Comparison of ENCODE assay signal across 31 cellular contexts in genomic region chr3:35201221-35201620, GRCh38.
"Had no signal": no experiment of that assay in that cellular context is flagged by ENCODE, and none has a peak within 500 bp of the region (broad histone marks: within the 10 kb centered on the region; RNA-seq: fewer than 3 reads in every experiment).

No MANE protein-coding gene starts in this region.

- H3K4me3 Mint-ChIP-seq: activated B cell treated with CpG ODN at 0.5 μM for 24 hours; activated CD8-positive, alpha-beta T cell treated with anti-CD3 and anti-CD28 coated beads for 36 hours; activated naive CD4-positive, alpha-beta T cell treated with anti-CD3 and anti-CD28 coated beads, Interleukin-2, amount 50 U/mL, for 24 hours; activated naive CD8-positive, alpha-beta T cell treated with anti-CD3 and anti-CD28 coated beads for 36 hours; activated naive CD8-positive, alpha-beta T cell treated with anti-CD3 and anti-CD28 coated beads, Interleukin-2, amount 50 U/mL, for 24 hours; activated T-cell treated with anti-CD3 and anti-CD28 coated beads, Interleukin-2, amount 50 U/mL, for 4 hours; activated T-helper 17 cell treated with anti-CD3 and anti-CD28 coated beads, Interleukin-2, amount 50 U/mL, for 72 hours; effector memory CD8-positive, alpha-beta T cell; T-helper 17 cell; T-helper 2 cell treated with Interferon-gamma antibody and Interleukin-4, amounts not matched to agents 5 μg/mL and 100 μg/mL, for 36 hours had no signal

- H3K27me3 Mint-ChIP-seq: activated B cell treated with CpG ODN at 0.5 μM for 24 hours; activated CD8-positive, alpha-beta T cell treated with anti-CD3 and anti-CD28 coated beads for 36 hours; activated naive CD4-positive, alpha-beta T cell treated with anti-CD3 and anti-CD28 coated beads, Interleukin-2, amount 50 U/mL, for 24 hours; activated naive CD8-positive, alpha-beta T cell treated with anti-CD3 and anti-CD28 coated beads for 36 hours; activated naive CD8-positive, alpha-beta T cell treated with anti-CD3 and anti-CD28 coated beads, Interleukin-2, amount 50 U/mL, for 24 hours; activated T-helper 17 cell treated with anti-CD3 and anti-CD28 coated beads, Interleukin-2, amount 50 U/mL, for 72 hours; effector memory CD8-positive, alpha-beta T cell; T-helper 17 cell had no signal

- H3K27ac Mint-ChIP-seq: activated B cell treated with CpG ODN at 0.5 μM for 24 hours; activated CD8-positive, alpha-beta T cell treated with anti-CD3 and anti-CD28 coated beads for 36 hours; activated naive CD4-positive, alpha-beta T cell treated with anti-CD3 and anti-CD28 coated beads, Interleukin-2, amount 50 U/mL, for 24 hours; activated naive CD8-positive, alpha-beta T cell treated with anti-CD3 and anti-CD28 coated beads for 36 hours; activated naive CD8-positive, alpha-beta T cell treated with anti-CD3 and anti-CD28 coated beads, Interleukin-2, amount 50 U/mL, for 24 hours; activated T-helper 17 cell treated with anti-CD3 and anti-CD28 coated beads, Interleukin-2, amount 50 U/mL, for 72 hours; effector memory CD8-positive, alpha-beta T cell; T-helper 17 cell; T-helper 2 cell treated with Interferon-gamma antibody and Interleukin-4, amounts not matched to agents 5 μg/mL and 100 μg/mL, for 36 hours had no signal

- DNase-seq: activated B cell treated with CpG ODN at 0.5 μM for 24 hours; activated CD4-positive, alpha-beta T cell treated with anti-CD3 and anti-CD28 coated beads for 48 hours; activated CD4-positive, alpha-beta T cell treated with anti-CD3 and anti-CD28 coated beads, Interleukin-2, amount 50 U/mL, for 1 hour; activated CD4-positive, alpha-beta T cell treated with anti-CD3 and anti-CD28 coated beads, Interleukin-2, amount 50 U/mL, for 48 hours; activated CD8-positive, alpha-beta memory T cell treated with anti-CD3 and anti-CD28 coated beads for 24 hours; activated CD8-positive, alpha-beta T cell treated with anti-CD3 and anti-CD28 coated beads for 36 hours; activated effector memory CD4-positive, alpha-beta T cell treated with Interleukin-2 at 50 U/mL for 16 hours; activated gamma-delta T cell treated with Interleukin-2 at 50 U/mL for 16 hours; activated naive CD4-positive, alpha-beta T cell treated with Interleukin-2 at 50 U/mL for 16 hours; activated naive CD8-positive, alpha-beta T cell treated with anti-CD3 and anti-CD28 coated beads for 36 hours; activated naive CD8-positive, alpha-beta T cell treated with anti-CD3 and anti-CD28 coated beads, Interleukin-2, amount 50 U/mL, for 24 hours; activated T-cell treated with anti-CD3 and anti-CD28 coated beads, Interleukin-2, amount 50 U/mL, for 4 hours; adrenal gland; amygdala; aorta; body of pancreas; caudate nucleus; cortex of kidney; dermis blood vessel endothelial cell; effector CD4-positive, alpha-beta T cell; effector memory CD8-positive, alpha-beta T cell; erythroblast; foreskin keratinocyte; gastrocnemius medialis; heart right ventricle; T-helper 17 cell; T1000; WERI-Rb-1 had no signal

- H3K9me3 Mint-ChIP-seq: activated CD8-positive, alpha-beta T cell treated with anti-CD3 and anti-CD28 coated beads for 36 hours; activated naive CD4-positive, alpha-beta T cell treated with anti-CD3 and anti-CD28 coated beads, Interleukin-2, amount 50 U/mL, for 24 hours; activated naive CD8-positive, alpha-beta T cell treated with anti-CD3 and anti-CD28 coated beads for 36 hours; T-helper 2 cell treated with Interferon-gamma antibody and Interleukin-4, amounts not matched to agents 5 μg/mL and 100 μg/mL, for 36 hours had no signal

- H3K4me1 Mint-ChIP-seq: activated B cell treated with CpG ODN at 0.5 μM for 24 hours; activated naive CD4-positive, alpha-beta T cell treated with anti-CD3 and anti-CD28 coated beads, Interleukin-2, amount 50 U/mL, for 24 hours; activated naive CD8-positive, alpha-beta T cell treated with anti-CD3 and anti-CD28 coated beads for 36 hours; activated naive CD8-positive, alpha-beta T cell treated with anti-CD3 and anti-CD28 coated beads, Interleukin-2, amount 50 U/mL, for 24 hours; activated T-helper 17 cell treated with anti-CD3 and anti-CD28 coated beads, Interleukin-2, amount 50 U/mL, for 72 hours; T-helper 17 cell had no signal

- H3K36me3 Mint-ChIP-seq: activated naive CD4-positive, alpha-beta T cell treated with anti-CD3 and anti-CD28 coated beads, Interleukin-2, amount 50 U/mL, for 24 hours; activated naive CD8-positive, alpha-beta T cell treated with anti-CD3 and anti-CD28 coated beads for 36 hours had no signal
